14 cellular contexts compared by ENCODE assay signal in genomic region chr4:106208481-106209460, GRCh38.
A peak's percentile ranks its signal among the peaks of the same experiment; 100 is the strongest.
DNase-seq lines count a peak whose midpoint lies in the region.
"Had no signal": no experiment of that assay in that cellular context is flagged by ENCODE, and none has a peak within 500 bp of the region (broad histone marks: within the 10 kb centered on the region; RNA-seq: fewer than 3 reads in every experiment).

No MANE protein-coding gene starts in this region.

- H3K23ac ChIP-seq in neuronal stem cell (ENCODE audit: low read depth, low read length, poor library complexity): peak overlapping the region; percentile 52

- no peak overlapping the region for H3K4me2 ChIP-seq in neuronal stem cell (ENCODE audit: insufficient read depth, low read length, poor library complexity, severe bottlenecking)

- H3K18ac ChIP-seq in neuronal stem cell (ENCODE audit: low read length): peak overlapping the region; percentile 76

- H2BK15ac ChIP-seq in neuronal stem cell (ENCODE audit: low read length): no peak overlapping the region

- H3K36me3 ChIP-seq in neuronal stem cell (replicated peaks in 1 of 2; ENCODE audit: control insufficient read depth in 2 of 2, insufficient read depth in 2 of 2, low read length in 2 of 2): peaks cover 2 to 16% of the 10 kb centered on the region in 2 donors

- no peak overlapping the region for H3K27ac ChIP-seq in neuronal stem cell (replicated peaks; ENCODE audit: low read length)

- no peak overlapping the region for H3K4ac ChIP-seq in neuronal stem cell (ENCODE audit: low read length)

- no peak overlapping the region for H3K9ac ChIP-seq in neuronal stem cell (ENCODE audit: low read depth, low read length, poor library complexity)

- H2BK12ac ChIP-seq in neuronal stem cell (ENCODE audit: low read length): peak overlapping the region; percentile 41

- no peak overlapping the region for H3K14ac ChIP-seq in neuronal stem cell (ENCODE audit: low read length)

- no peaks in the 10 kb centered on the region for H3K79me1 ChIP-seq in neuronal stem cell (ENCODE audit: low read depth, low read length)

- no peak overlapping the region for H2AK5ac ChIP-seq in neuronal stem cell (ENCODE audit: low read depth, low read length)

- WGBS in neuronal stem cell (ENCODE audit: extremely low coverage in 2 of 2, insufficient read length in 2 of 2, insufficient replicate concordance in 1 of 2), 2 donors: no CpG with 5 or more reads among the region's 5 CpGs

- H3K4me3 ChIP-seq in neuronal stem cell (ENCODE audit: low read length in 2 of 2): no peak overlapping the region

- no peak overlapping the region for H2AFZ ChIP-seq in neuronal stem cell (ENCODE audit: low read length)

- H2BK5ac ChIP-seq in neuronal stem cell (ENCODE audit: low read length): no peak overlapping the region

- H4K91ac ChIP-seq in neuronal stem cell (ENCODE audit: low read depth, low read length, poor library complexity): no peak overlapping the region

- DNase-seq in G401 (ENCODE audit: low spot score): peak; percentile 41
- peak; percentile 25 for DNase-seq in cerebellar cortex (ENCODE audit: low spot score)
- peak; percentile 49 for DNase-seq in islet precursor cell
- DNase-seq in neuronal stem cell (ENCODE audit: low spot score): no peak
- DNase-seq in mucosa of gallbladder (ENCODE audit: low spot score): no peak
- no peak for DNase-seq in activated naive CD4-positive, alpha-beta T cell treated with Interleukin-2 at 50 U/mL for 16 hours
- DNase-seq in T-helper 9 cell: no peak
- DNase-seq: ACHN; Calu3; CD4-positive, CD25-positive, alpha-beta regulatory T cell; DMS79 treated with DMSO at 0.1 percent for 48 hours; GDM1; GOT3; NCI-H1048 had no signal

- H2BK120ac ChIP-seq in neuronal stem cell (ENCODE audit: low read depth, low read length): no peak overlapping the region

- H3K4me1 ChIP-seq in neuronal stem cell (ENCODE audit: control insufficient read depth in 2 of 2, insufficient read depth in 1 of 2, low read depth in 1 of 2, low read length in 2 of 2): peaks cover 0 to 2% of the 10 kb centered on the region in 2 donors

- no peaks in the 10 kb centered on the region for H3K27me3 ChIP-seq in neuronal stem cell (ENCODE audit: control insufficient read depth in 3 of 3, insufficient read depth in 3 of 3, low read depth in 1 of 3, low read length in 3 of 3)

- H3K9me3 ChIP-seq in neuronal stem cell (replicated peaks in 1 of 2; ENCODE audit: control insufficient read depth in 2 of 2, insufficient read depth in 1 of 2, low read depth in 1 of 2, low read length in 2 of 2): no peaks in the 10 kb centered on the region

- in situ Hi-C loops in G401 (cut with HindIII; ENCODE audit: low sequenced_read_pairs): no loop called here

- no peak overlapping the region for H4K8ac ChIP-seq in neuronal stem cell (ENCODE audit: low read depth, low read length)

Comparison
In these comparisons a context has a peak if more than half of its experiments do, and no peak if none do; other contexts are left out.
1. DNase-seq: peak in G401 (single experiment), cerebellar cortex (single experiment) and islet precursor cell (single experiment); none in neuronal stem cell (single experiment), mucosa of gallbladder (single experiment), activated naive CD4-positive, alpha-beta T cell treated with Interleukin-2 at 50 U/mL for 16 hours (single experiment) and T-helper 9 cell (single experiment).